In genomic region chr1:32337855-32338636, GRCh38 we compare ENCODE assay signal across 8 cellular contexts.
DNase-seq lines count a peak whose midpoint lies in the region; ATAC-seq and TF ChIP-seq lines count a peak whose summit lies in the region.

No MANE protein-coding gene starts in this region.

- H3K4me1 ChIP-seq in MM.1S (ENCODE audit: low read length) = peaks cover 51% of the 10 kb centered on the region

- peak overlapping the region; percentile 67; the same call in 1 of the 2 replicates for H3K27ac ChIP-seq in MM.1S (ENCODE audit: low read length)

- H3F3A ChIP-seq in MM.1S (ENCODE audit: insufficient read depth, low read length) = peaks cover 37% of the 10 kb centered on the region

- H3K79me2 ChIP-seq in MM.1S (ENCODE audit: low read length) = peaks cover 9% of the 10 kb centered on the region

- H3K27me3 ChIP-seq in MM.1S (replicated peaks; ENCODE audit: insufficient read depth, low read length) = no peaks in the 10 kb centered on the region

- peak; percentile 88 for DNase-seq in CD1c-positive myeloid dendritic cell (ENCODE audit: extremely low spot score)
- DNase-seq in MM.1S = peak; percentile 80
- DNase-seq in amygdala (lab: John Stamatoyannopoulos, UW) = peak in 53 of 56 donors; percentile 43 to 94 (median 78)
- DNase-seq in middle frontal gyrus (ENCODE audit: extremely low spot score, low spot score) = peak; percentile 71

- H3K9ac ChIP-seq in MM.1S (ENCODE audit: low read length) = no peak overlapping the region

- no peak overlapping the region for H2AFZ ChIP-seq in MM.1S (ENCODE audit: low read length)

- H3K4me3 ChIP-seq in MM.1S (ENCODE audit: low read length) = peak overlapping the region; percentile 28; the same call in 1 of the 2 replicates

- no peaks in the 10 kb centered on the region for H3K9me2 ChIP-seq in MM.1S (replicated peaks; ENCODE audit: insufficient read depth, low read length)

- TF ChIP-seq CTCF in MM.1S (IDR thresholded peaks at IDR 0.05; ENCODE audit: low read length) = no peak

- H3K9me3 ChIP-seq in MM.1S (replicated peaks; ENCODE audit: insufficient read depth, low read length) = no peaks in the 10 kb centered on the region

- peak overlapping the region; percentile 77 for H3K4me2 ChIP-seq in MM.1S (ENCODE audit: low read depth, low read length)

- H3K36me3 ChIP-seq in MM.1S (replicated peaks; ENCODE audit: insufficient read depth, low read length) = no peaks in the 10 kb centered on the region

- H4K20me1 ChIP-seq in MM.1S (ENCODE audit: insufficient read depth, low read length) = no peaks in the 10 kb centered on the region

- no peak for ATAC-seq in HG03342 (IDR thresholded peaks at IDR 0.05; ENCODE audit: unreplicated experiment)
- ATAC-seq in HG03039 (IDR thresholded peaks at IDR 0.05; ENCODE audit: unreplicated experiment) = no peak
- no peak for ATAC-seq in GM19035 (IDR thresholded peaks at IDR 0.05; ENCODE audit: unreplicated experiment)
- ATAC-seq in HG03520 (IDR thresholded peaks at IDR 0.05; ENCODE audit: unreplicated experiment) = no peak
